ENCODE assay signal across 20 cellular contexts in the genomic region with DNA sequence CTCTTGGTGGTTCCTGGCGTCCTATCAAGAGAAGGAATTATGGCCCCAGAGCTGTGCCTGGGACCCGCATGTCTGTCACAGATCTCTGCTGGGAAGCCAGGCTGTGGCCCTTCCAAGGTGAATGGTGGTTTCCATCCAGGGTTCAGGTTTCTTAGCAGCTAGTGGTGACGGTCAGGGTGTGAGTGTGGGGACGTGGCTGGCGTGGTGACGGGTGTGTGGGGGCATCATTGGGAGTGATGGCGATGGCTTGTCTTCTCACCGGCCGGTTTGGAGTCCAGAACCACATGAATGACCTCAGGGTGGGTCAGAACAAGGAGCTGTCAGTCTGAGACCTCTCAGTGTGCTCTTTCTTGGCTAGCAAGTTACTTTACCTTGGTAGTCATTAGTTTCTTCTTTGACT. TPM values are rescaled to one million over a fixed set of nuclear protein-coding genes. Genes with fewer than 3 reads are reported as not detected.
DNase-seq lines count a peak whose midpoint lies in the region; ATAC-seq, FAIRE-seq and TF ChIP-seq lines count a peak whose summit lies in the region.
"Had no signal": no experiment of that assay in that cellular context is flagged by ENCODE, and none has a peak within 500 bp of the region (broad histone marks: within the 10 kb centered on the region; RNA-seq: fewer than 3 reads in every experiment).

No MANE protein-coding gene starts in this region.

- no peak overlapping the region for H3K4ac ChIP-seq in H1 (replicated peaks; ENCODE audit: insufficient read length, low read depth, low read length)

- H2AK5ac ChIP-seq in H1 (ENCODE audit: low read depth, low read length), result no peak overlapping the region

- H3K79me1 ChIP-seq in H1 (ENCODE audit: low read depth, low read length), result peaks cover 14% of the 10 kb centered on the region

- H3K4me1 Mint-ChIP-seq in neural crest cell, result peaks cover 34% of the 10 kb centered on the region
- no peaks in the 10 kb centered on the region for H3K4me1 Mint-ChIP-seq in stimulated activated memory B cell treated with anti-CD40 and anti-IgM and Interleukin-4, amounts not matched to agents 10 μg/mL and 1 μg/mL and 100 μg/mL, for 72 hours

- no peak for TF ChIP-seq RAD21 in H1 (IDR thresholded peaks at IDR 0.05 in 1 of 2, conservative IDR thresholded peaks at IDR 0.05 in 1 of 2; ENCODE audit: low read depth in 2 of 2, low read length in 2 of 2)

- H4K8ac ChIP-seq in H1 (ENCODE audit: extremely low read depth, insufficient read depth, low read length), result no peak overlapping the region

- no peaks in the 10 kb centered on the region for H3K36me3 Mint-ChIP-seq in neural crest cell (ENCODE audit: low read depth)
- H3K36me3 Mint-ChIP-seq in stimulated activated memory B cell treated with anti-CD40 and anti-IgM and Interleukin-4, amounts not matched to agents 10 μg/mL and 1 μg/mL and 100 μg/mL, for 72 hours, result no peaks in the 10 kb centered on the region
- H3K36me3 Mint-ChIP-seq: CD8-positive, alpha-beta T cell had no signal

- TF ChIP-seq EP300 in H1 (IDR thresholded peaks at IDR 0.05; ENCODE audit: borderline replicate concordance in 1 of 2, low read depth in 2 of 2, low read length in 2 of 2), result no peak

- no peak overlapping the region for H3K18ac ChIP-seq in H1 (ENCODE audit: extremely low read depth, low read length)

- no peak overlapping the region for H2BK20ac ChIP-seq in H1 (ENCODE audit: low read length)

- DNase-seq in H1 (ENCODE audit: low read depth in 1 of 2, low spot score in 2 of 2), result no peak
- no peak for DNase-seq in neural crest cell (ENCODE audit: low read depth, low spot score)
- peak; percentile 52 for DNase-seq in spleen
- no peak for DNase-seq in hypothalamus (lab: John Stamatoyannopoulos, UW)
- DNase-seq in GM03348 (ENCODE audit: low spot score), result no peak
- DNase-seq: BE2C; Calu3; CD8-positive, alpha-beta T cell; DMS79; H7; NCI-H1105; NCI-H1694; NCI-H2081 treated with DMSO at 0.1 percent for 48 hours; NCI-H748 treated with DMSO at 0.1 percent for 48 hours; SHP77 had no signal

- H3K27ac ChIP-seq in C4-2B (peak overlapping the region; percentile 19; the same call in 1 of the 2 replicates), H1 (ENCODE audit: low read depth, low read length) (no peak overlapping the region), spleen (no peak overlapping the region)
- H3K27ac ChIP-seq: SK-N-MC had no signal

- no peak overlapping the region for H4K5ac ChIP-seq in H1 (ENCODE audit: insufficient read length, low read depth, low read length)

- no peak overlapping the region for H3K4me3 Mint-ChIP-seq in neural crest cell
- no peak overlapping the region for H3K4me3 Mint-ChIP-seq in stimulated activated memory B cell treated with anti-CD40 and anti-IgM and Interleukin-4, amounts not matched to agents 10 μg/mL and 1 μg/mL and 100 μg/mL, for 72 hours
- H3K4me3 Mint-ChIP-seq: CD8-positive, alpha-beta T cell had no signal

- H3K23me2 ChIP-seq in H1 (ENCODE audit: low read depth, low read length), result no peaks in the 10 kb centered on the region

- peaks cover 4 to 87% of the 10 kb centered on the region in 2 experiments; a peak in 3 of 4 replicates for H3K79me2 ChIP-seq in H1 (ENCODE audit: control insufficient read depth in 1 of 2, insufficient read depth in 2 of 2, low read length in 2 of 2)

- H3K4me3 ChIP-seq in H1 (ENCODE audit: extremely low read depth in 1 of 4, insufficient read depth in 2 of 4, low read depth in 3 of 4, low read length in 4 of 4), result no peak overlapping the region
- H3K4me3 ChIP-seq in spleen, result no peak overlapping the region
- H3K4me3 ChIP-seq: K562, SK-N-MC had no signal

- H4K91ac ChIP-seq in H1 (replicated peaks; ENCODE audit: insufficient read length, low read length), result no peak overlapping the region

- H3K36me3 ChIP-seq in H1 (ENCODE audit: control insufficient read depth in 2 of 4, insufficient read depth in 4 of 4, low read length in 3 of 4) (no peaks in the 10 kb centered on the region), spleen (no peaks in the 10 kb centered on the region)
- H3K36me3 ChIP-seq: BE2C had no signal

- H3K27me3 Mint-ChIP-seq in neural crest cell (ENCODE audit: low read depth), result no peaks in the 10 kb centered on the region
- H3K27me3 Mint-ChIP-seq in stimulated activated memory B cell treated with anti-CD40 and anti-IgM and Interleukin-4, amounts not matched to agents 10 μg/mL and 1 μg/mL and 100 μg/mL, for 72 hours, result peaks cover 9% of the 10 kb centered on the region

- intact Hi-C loops in spleen (cut with DNase I; ENCODE audit: low total_unique reads), result no loop called here

- FAIRE-seq in H1 (lab: Jason Lieb, UNC), result no peak
- FAIRE-seq: A204.1, K562 had no signal

- H3K4me1 ChIP-seq in H1 (replicated peaks in 1 of 4; ENCODE audit: control insufficient read depth in 3 of 4, insufficient read depth in 4 of 4, low read length in 3 of 4) (peaks cover 5 to 17% (median 10%) of the 10 kb centered on the region in 4 experiments), spleen (peaks cover 0 to 19% (median 3%) of the 10 kb centered on the region in 6 donors)
- H3K4me1 ChIP-seq: BE2C had no signal

- H3K14ac ChIP-seq in H1 (ENCODE audit: insufficient read length), result no peak overlapping the region

- H3K27me3 ChIP-seq in H1 (replicated peaks in 1 of 4; ENCODE audit: control insufficient read depth in 3 of 4, extremely low read depth in 1 of 4, insufficient read depth in 3 of 4, low read length in 3 of 4), result no peaks in the 10 kb centered on the region
- no peaks in the 10 kb centered on the region for H3K27me3 ChIP-seq in spleen (replicated peaks in 1 of 7)
- H3K27me3 ChIP-seq: BE2C had no signal

- H3K4me2 ChIP-seq in H1 (ENCODE audit: insufficient read depth in 1 of 2, low read depth in 2 of 2, low read length in 2 of 2), result no peak overlapping the region

- POLR2A ChIA-PET in H1 (lab: Charles Lee; ENCODE audit: partially characterized antibody), result no interaction called here

- H3K56ac ChIP-seq in H1 (replicated peaks; ENCODE audit: insufficient read length, low read depth, low read length), result no peak overlapping the region

- 0 out of 2 replicates have a peak overlapping the region, but pooled peaks have one; percentile 89 for H2BK15ac ChIP-seq in H1 (ENCODE audit: low read length)

- 77% methylated on average over 9 of the region's 9 CpGs; no CpG with 5 or more reads in 1 of the 2 experiments for WGBS in H1 (ENCODE audit: extremely low coverage in 1 of 2, insufficient coverage in 1 of 2, insufficient read length in 1 of 2, insufficient replicate concordance in 2 of 2, low coverage in 1 of 2, low lambda C conversion rate in 2 of 2, missing lambda C conversion rate in 1 of 2), 2 experiments
- WGBS in spleen, 5 donors, result 81 to 90% (median 84%) methylated on average over 9 of the region's 9 CpGs

- no peak overlapping the region for H2BK5ac ChIP-seq in H1 (ENCODE audit: low read depth, low read length)

- no peak overlapping the region for H2AFZ ChIP-seq in H1 (ENCODE audit: low read length)

- H2BK12ac ChIP-seq in H1 (ENCODE audit: low read depth, low read length), result no peak overlapping the region; the same call in 1 of the 2 replicates

- no peaks in the 10 kb centered on the region for H3K9me3 Mint-ChIP-seq in neural crest cell
- no peaks in the 10 kb centered on the region for H3K9me3 Mint-ChIP-seq in stimulated activated memory B cell treated with anti-CD40 and anti-IgM and Interleukin-4, amounts not matched to agents 10 μg/mL and 1 μg/mL and 100 μg/mL, for 72 hours
- H3K9me3 Mint-ChIP-seq: CD8-positive, alpha-beta T cell had no signal

- H3K9me3 ChIP-seq in H1 (ENCODE audit: insufficient read depth in 2 of 2, low read depth in 1 of 2, low read length in 1 of 2) (no peaks in the 10 kb centered on the region), spleen (no peaks in the 10 kb centered on the region)
- H3K9me3 ChIP-seq: BE2C had no signal

- H3K9ac ChIP-seq in H1 (replicated peaks in 1 of 4; ENCODE audit: extremely low read depth in 1 of 4, low read depth in 3 of 4, low read length in 3 of 4), result no peak overlapping the region

- TF ChIP-seq CTCF in C4-2B (conservative IDR thresholded peaks at IDR 0.05), result no peak
- no peak for TF ChIP-seq CTCF in H1 (IDR thresholded peaks at IDR 0.05; ENCODE audit: control extremely low read depth in 1 of 3, insufficient read depth in 1 of 3, low read depth in 1 of 3, low read length in 3 of 3)
- TF ChIP-seq CTCF in neural crest cell (conservative IDR thresholded peaks at IDR 0.05), result no peak
- TF ChIP-seq CTCF in spleen (IDR thresholded peaks at IDR 0.05 in 8 of 11, conservative IDR thresholded peaks at IDR 0.05 in 3 of 11), result no peak

- H2BK120ac ChIP-seq in H1 (replicated peaks; ENCODE audit: low read depth, low read length), result no peak overlapping the region

- ATAC-seq in stimulated activated memory B cell treated with anti-CD40 and anti-IgM and Interleukin-4, amounts not matched to agents 10 μg/mL and 1 μg/mL and 100 μg/mL, for 72 hours, result no peak
- ATAC-seq: CD8-positive, alpha-beta T cell; K562 had no signal

- peak overlapping the region; percentile 94 for H3K27ac Mint-ChIP-seq in neural crest cell (ENCODE audit: unreplicated experiment)
- H3K27ac Mint-ChIP-seq in stimulated activated memory B cell treated with anti-CD40 and anti-IgM and Interleukin-4, amounts not matched to agents 10 μg/mL and 1 μg/mL and 100 μg/mL, for 72 hours, result no peak overlapping the region
- H3K27ac Mint-ChIP-seq: CD8-positive, alpha-beta T cell had no signal

- peaks cover 0 to 30% of the 10 kb centered on the region in 2 experiments for H4K20me1 ChIP-seq in H1 (replicated peaks in 1 of 2; ENCODE audit: control insufficient read depth in 1 of 2, insufficient read depth in 2 of 2, low read length in 2 of 2)

- CTCF ChIA-PET in H1 (lab: Charles Lee; ENCODE audit: partially characterized antibody), result interaction anchor here (0.6 to 1.6 kb wide), 3 partner anchors 46 to 131 kb away, joined by 3 to 4 read pairs (median 4); no protein-coding TSS in a partner anchor

- H3K23ac ChIP-seq in H1 (ENCODE audit: insufficient read length), result no peak overlapping the region

- TF ChIP-seq POLR2A in H1 (IDR thresholded peaks at IDR 0.05; ENCODE audit: control extremely low read depth in 1 of 2, low read depth in 2 of 2, low read length in 2 of 2), result no peak
- no peak for TF ChIP-seq POLR2A in spleen (IDR thresholded peaks at IDR 0.05)

TF ChIP-seq in H1, 55 proteins besides CTCF, POLR2A, EP300 and RAD21 (continues in another document):
- TF ChIP-seq BCL11A (IDR thresholded peaks at IDR 0.05; ENCODE audit: low read depth in 2 of 2, low read length in 2 of 2) (no peak), NRF1 (IDR thresholded peaks at IDR 0.05; ENCODE audit: low read depth, low read length) (no peak)

RNA-seq across cellular contexts. Expression of gene AGAP1, which starts 52.6 kb away (rescaled TPM):
- total RNA-seq in H1 (2021; fragmentation: NEBNext Ultra II Directional; extraction: Animal tissue kit (Norgen Biotek cat#: 25700)), result 39.4 and 40.5 TPM in 2 replicates
- polyA plus RNA-seq in H1 (2011; rRNA removed), result 18.1 and 19.4 TPM in 2 replicates
- 16.7 TPM for polyA plus RNA-seq in H1 (2011; cell fraction: cytosol; rRNA removed)
- 35.0 TPM for polyA plus RNA-seq in H1 (2011; cell fraction: nucleus; rRNA removed)
- 14.0 to 20.9 TPM (median 18.1 TPM) in 4 replicates for polyA plus RNA-seq in H1 (2012, experiment 1 of 2)
- polyA plus RNA-seq in H1 (2012, experiment 2 of 2), result 7.8 TPM
- 15.0 TPM for polyA plus RNA-seq in H1 (2013, experiment 1 of 2)
- polyA plus RNA-seq in H1 (2013, experiment 2 of 2), result 14.7 TPM
- 84.6 and 95.9 TPM in 2 replicates for polyA minus RNA-seq in H1 (2011; rRNA and poly(A)+ RNA removed)
- 24.8 TPM for polyA minus RNA-seq in H1 (2011; cell fraction: cytosol; rRNA and poly(A)+ RNA removed)
- 90.8 TPM for polyA minus RNA-seq in H1 (2011; cell fraction: nucleus; rRNA and poly(A)+ RNA removed)
- total RNA-seq in neural crest cell, result 54.7 and 57.7 TPM in 2 replicates
- total RNA-seq in spleen, result 10 to 100 TPM in 5 of 7 donors, 1 to 10 TPM in 2; 8.4 to 26.6 (median 16.7) TPM
- 1 to 10 TPM; 1.1 to 2.8 (median 1.3) TPM for polyA plus RNA-seq in spleen
